ENCODE assay signal across 3 cellular contexts in genomic region chr1:207436746-207437145, GRCh38. TPM values are rescaled to one million over a fixed set of nuclear protein-coding genes. Genes with fewer than 3 reads are reported as not detected.
"Had no signal": no experiment of that assay in that cellular context is flagged by ENCODE, and none has a peak within 500 bp of the region (broad histone marks: within the 10 kb centered on the region; RNA-seq: fewer than 3 reads in every experiment).

No MANE protein-coding gene starts in this region.

RNA-seq across cellular contexts. Expression of gene CR2, which starts 17.4 kb away (rescaled TPM):
- total RNA-seq: GM23248, HFFc6 had no signal
- polyA plus RNA-seq: GM23248 had no signal

RNA-seq across cellular contexts. Expression of gene CR1, which starts 59.2 kb away (rescaled TPM):
- total RNA-seq: GM23248, H4, HFFc6 had no signal
- polyA plus RNA-seq: GM23248 had no signal
